29 cellular contexts compared by ENCODE assay signal in genomic region chr7:91142743-91143142, GRCh38.
"Had no signal": no experiment of that assay in that cellular context is flagged by ENCODE, and none has a peak within 500 bp of the region (broad histone marks: within the 10 kb centered on the region; RNA-seq: fewer than 3 reads in every experiment).

No MANE protein-coding gene starts in this region.

- H3K27ac ChIP-seq: colonic mucosa, coronary artery, dorsolateral prefrontal cortex, epithelial cell of prostate, esophagus muscularis mucosa, esophagus squamous epithelium, foreskin keratinocyte, gastrocnemius medialis, gastroesophageal sphincter, heart left ventricle, heart right ventricle had no signal

- H3K4me1 Mint-ChIP-seq: endodermal cell had no signal

- H3K27me3 ChIP-seq: colonic mucosa, dorsolateral prefrontal cortex, esophagus muscularis mucosa, esophagus squamous epithelium, foreskin keratinocyte, gastrocnemius medialis, gastroesophageal sphincter, heart left ventricle, heart right ventricle had no signal

- DNase-seq: colonic mucosa; cortex of kidney; dermis blood vessel endothelial cell; dorsolateral prefrontal cortex; effector CD4-positive, alpha-beta T cell; effector CD8-positive, alpha-beta T cell; effector memory CD4-positive, alpha-beta T cell; effector memory CD8-positive, alpha-beta T cell; endodermal cell; erythroblast; esophagus squamous epithelium; foreskin fibroblast; foreskin keratinocyte; foreskin melanocyte; gastrocnemius medialis; glutamatergic neuron; head of caudate nucleus; heart left ventricle; heart right ventricle had no signal

- H3K27me3 Mint-ChIP-seq: dendritic cell treated with granulocyte-macrophage colony-stimulating factor and Interleukin-4, amounts not matched to agents 40 ng/mL and 50 ng/mL, for 4 days; effector memory CD8-positive, alpha-beta T cell had no signal

- H3K4me3 Mint-ChIP-seq: dendritic cell treated with granulocyte-macrophage colony-stimulating factor and Interleukin-4, amounts not matched to agents 40 ng/mL and 50 ng/mL, for 4 days; effector memory CD8-positive, alpha-beta T cell; endodermal cell had no signal

- H3K4me1 ChIP-seq: colonic mucosa, esophagus muscularis mucosa, esophagus squamous epithelium, foreskin keratinocyte, gastrocnemius medialis, gastroesophageal sphincter had no signal

- H3K9me3 ChIP-seq: colonic mucosa, esophagus muscularis mucosa, esophagus squamous epithelium, gastrocnemius medialis, gastroesophageal sphincter, heart left ventricle, heart right ventricle had no signal

- ATAC-seq: effector memory CD8-positive, alpha-beta T cell; esophagus mucosa; foreskin keratinocyte; gastrocnemius medialis; gastroesophageal sphincter; heart left ventricle; heart right ventricle had no signal

- H3K36me3 ChIP-seq: colonic mucosa, esophagus muscularis mucosa, esophagus squamous epithelium, gastrocnemius medialis, gastroesophageal sphincter, heart left ventricle, heart right ventricle had no signal

- FAIRE-seq: colon, endometrium, endothelial cell of umbilical vein, frontal cortex had no signal

- H3K9me3 Mint-ChIP-seq: endodermal cell had no signal

- H3K27ac Mint-ChIP-seq: dendritic cell treated with granulocyte-macrophage colony-stimulating factor and Interleukin-4, amounts not matched to agents 40 ng/mL and 50 ng/mL, for 4 days; effector memory CD8-positive, alpha-beta T cell; endodermal cell had no signal

- H3K4me3 ChIP-seq: colonic mucosa, coronary artery, dorsolateral prefrontal cortex, esophagus muscularis mucosa, esophagus squamous epithelium, gastrocnemius medialis, gastroesophageal sphincter, heart left ventricle, heart right ventricle had no signal
